In genomic region chr11:61756452-61757212, GRCh38 we compare ENCODE assay signal across 1 cellular context.
TF ChIP-seq lines count a peak whose summit lies in the region.

No MANE protein-coding gene starts in this region.

TF ChIP-seq in SK-N-SH treated with all-trans-retinoic acid at 6 μM for 48 hours, 23 proteins besides CTCF, POLR2A, EP300 and RAD21 (continued from another document):
- no peak for TF ChIP-seq ZFP3 (CRISPR knock-in tag; IDR thresholded peaks at IDR 0.05)
- TF ChIP-seq ZC3H10 (CRISPR knock-in tag; IDR thresholded peaks at IDR 0.05) = no peak
- no peak for TF ChIP-seq ZNF565 (CRISPR knock-in tag; conservative IDR thresholded peaks at IDR 0.05; ENCODE audit: low read depth)
- no peak for TF ChIP-seq RARB (CRISPR knock-in tag; IDR thresholded peaks at IDR 0.05)
TF ChIP-seq in SK-N-SH treated with all-trans-retinoic acid at 6 μM for 48 hours: peak in this region for 0.
